Comparison of ENCODE assay signal across 15 cellular contexts in the genomic region with DNA sequence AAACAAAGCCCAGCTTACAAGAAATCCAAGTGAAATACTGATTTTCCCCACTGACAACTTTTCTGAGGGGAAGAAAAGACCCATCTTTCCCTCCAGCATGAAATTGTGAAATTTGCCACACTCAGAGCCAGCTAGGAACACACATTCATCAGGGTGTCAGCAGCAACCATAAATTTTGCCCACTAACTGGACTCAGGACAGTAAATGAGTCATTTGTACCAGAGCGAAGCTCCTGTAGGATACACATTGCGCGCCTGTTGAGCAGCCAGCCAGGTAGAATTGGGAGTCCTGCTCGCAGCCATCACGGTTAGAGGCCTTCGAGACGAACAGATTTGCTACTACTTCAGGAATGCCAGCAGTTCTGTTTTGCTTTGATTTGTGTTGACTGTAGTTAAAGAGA.
DNase-seq lines count a peak whose midpoint lies in the region; ATAC-seq, FAIRE-seq and TF ChIP-seq lines count a peak whose summit lies in the region.
"Had no signal": no experiment of that assay in that cellular context is flagged by ENCODE, and none has a peak within 500 bp of the region (broad histone marks: within the 10 kb centered on the region; RNA-seq: fewer than 3 reads in every experiment).

No MANE protein-coding gene starts in this region.

- H3K4me1 ChIP-seq in IMR-90 (ENCODE audit: control insufficient read depth, insufficient read depth, low read length) (peaks cover 7% of the 10 kb centered on the region; the same call in 1 of the 2 replicates), thyroid gland (peaks cover 18 to 46% of the 10 kb centered on the region in 2 donors)

- peaks cover 37% of the 10 kb centered on the region for H3K36me3 Mint-ChIP-seq in MCF 10A (ENCODE audit: insufficient read depth, unreplicated experiment)
- no peaks in the 10 kb centered on the region for H3K36me3 Mint-ChIP-seq in stimulated activated naive B cell treated with anti-CD40 and anti-IgM and Interleukin-4, amounts not matched to agents 10 μg/mL and 1 μg/mL and 100 μg/mL, for 72 hours
- H3K36me3 Mint-ChIP-seq in activated T-cell treated with anti-CD3 and anti-CD28 coated beads, Interleukin-2, amount 50 U/mL, for 24 hours (ENCODE audit: low read depth) = no peaks in the 10 kb centered on the region

- H3K9me3 ChIP-seq in IMR-90 (ENCODE audit: control insufficient read depth, insufficient read depth, low read length) (no peaks in the 10 kb centered on the region), thyroid gland (no peaks in the 10 kb centered on the region)
- H3K9me3 ChIP-seq: left ventricle myocardium inferior had no signal

- H2AFZ ChIP-seq in IMR-90 (replicated peaks; ENCODE audit: low read length, poor library complexity) = no peak overlapping the region

- peak overlapping the region; percentile 29 for H4K91ac ChIP-seq in IMR-90 (ENCODE audit: insufficient read depth, low read depth, low read length)

- H3K9me3 Mint-ChIP-seq in MCF 10A (ENCODE audit: unreplicated experiment) = no peaks in the 10 kb centered on the region
- no peaks in the 10 kb centered on the region for H3K9me3 Mint-ChIP-seq in stimulated activated naive CD8-positive, alpha-beta T cell treated with anti-CD3 and anti-CD28 coated beads, Interleukin-15, amount 100 ng/mL, for 72 hours
- H3K9me3 Mint-ChIP-seq in stimulated activated naive B cell treated with anti-CD40 and anti-IgM and Interleukin-4, amounts not matched to agents 10 μg/mL and 1 μg/mL and 100 μg/mL, for 72 hours = no peaks in the 10 kb centered on the region
- H3K9me3 Mint-ChIP-seq in activated T-cell treated with anti-CD3 and anti-CD28 coated beads, Interleukin-2, amount 50 U/mL, for 24 hours = no peaks in the 10 kb centered on the region
- H3K9me3 Mint-ChIP-seq: activated CD4-positive, alpha-beta T cell treated with anti-CD3 and anti-CD28 coated beads, Interleukin-2, amount 10 ng/mL, durations not matched to agents 24 days and 14 days had no signal

- H3K23ac ChIP-seq in IMR-90 (ENCODE audit: low read depth, low read length) = peak overlapping the region; percentile 29; the same call in 1 of the 2 replicates

- H3K27me3 Mint-ChIP-seq in MCF 10A (ENCODE audit: insufficient read depth, unreplicated experiment) = no peaks in the 10 kb centered on the region
- peaks cover 30% of the 10 kb centered on the region for H3K27me3 Mint-ChIP-seq in stimulated activated naive CD8-positive, alpha-beta T cell treated with anti-CD3 and anti-CD28 coated beads, Interleukin-15, amount 100 ng/mL, for 72 hours
- peaks cover 0 to 6% of the 10 kb centered on the region in 2 donors for H3K27me3 Mint-ChIP-seq in stimulated activated naive B cell treated with anti-CD40 and anti-IgM and Interleukin-4, amounts not matched to agents 10 μg/mL and 1 μg/mL and 100 μg/mL, for 72 hours
- peaks cover 20% of the 10 kb centered on the region for H3K27me3 Mint-ChIP-seq in activated T-cell treated with anti-CD3 and anti-CD28 coated beads, Interleukin-2, amount 50 U/mL, for 24 hours

- DNase-seq in IMR-90 (no peak), MCF 10A (ENCODE audit: unreplicated experiment) (peak; percentile 97), kidney tubule cell (ENCODE audit: low spot score) (peak; percentile 78), thyroid gland (peak; percentile 88 to 91), frontal cortex (ENCODE audit: low spot score in 2 of 2) (no peak)
- no peak for DNase-seq in stimulated activated naive CD8-positive, alpha-beta T cell treated with anti-CD3 and anti-CD28 coated beads, Interleukin-15, amount 100 ng/mL, for 72 hours
- DNase-seq in stimulated activated naive B cell treated with anti-CD40 and anti-IgM and Interleukin-4, amounts not matched to agents 10 μg/mL and 1 μg/mL and 100 μg/mL, for 72 hours = no peak
- DNase-seq in activated T-cell treated with anti-CD3 and anti-CD28 coated beads, Interleukin-2, amount 50 U/mL, for 24 hours = no peak
- DNase-seq: activated CD4-positive, alpha-beta T cell treated with anti-CD3 and anti-CD28 coated beads, Interleukin-2, amount 10 ng/mL, durations not matched to agents 24 days and 14 days; activated gamma-delta T cell; COR-L47; left ventricle myocardium inferior; NCI-H1417 treated with DMSO at 0.1 percent for 48 hours; stimulated activated naive CD4-positive, alpha-beta T cell; T-helper 1 cell had no signal

- H2BK120ac ChIP-seq in IMR-90 (ENCODE audit: low read depth, low read length) = peak overlapping the region; percentile 36; the same call in 1 of the 2 replicates

- no peak for FAIRE-seq in frontal cortex (lab: Jason Lieb, UNC)

- dilution Hi-C loops in IMR-90 (cut with HindIII; ENCODE audit: low sequenced_read_pairs, unreplicated experiment) = no loop called here

- H3K4me2 ChIP-seq in IMR-90 (ENCODE audit: low read depth, low read length) = no peak overlapping the region

- WGBS in IMR-90 (ENCODE audit: extremely low coverage in 2 of 2, insufficient read length in 1 of 2), 2 experiments = 95% methylated on average over 3 of the region's 7 CpGs; no CpG with 5 or more reads in 1 of the 2 experiments
- 39 to 55% methylated on average over 7 of the region's 7 CpGs for WGBS in thyroid gland, 2 donors

- H2BK15ac ChIP-seq in IMR-90 (ENCODE audit: low read depth, low read length) = peak overlapping the region; percentile 24; the same call in 1 of the 3 replicates

- H4K20me1 ChIP-seq in IMR-90 (ENCODE audit: insufficient read depth, low read length) = no peaks in the 10 kb centered on the region

- TF ChIP-seq RAD21 in IMR-90 (IDR thresholded peaks at IDR 0.05; ENCODE audit: low read length) = no peak

- H3K18ac ChIP-seq in IMR-90 (ENCODE audit: low read depth, low read length) = no peak overlapping the region; the same call in 1 of the 2 replicates

- in situ Hi-C loops in IMR-90 (cut with MboI; ENCODE audit: low sequenced_read_pairs) = no loop called here

- H2AK5ac ChIP-seq in IMR-90 (ENCODE audit: low read depth, low read length) = peak overlapping the region; percentile 35; the same call in 1 of the 2 replicates

- H3K36me3 ChIP-seq in IMR-90 (ENCODE audit: control insufficient read depth, insufficient read depth, low read length) = peaks cover 17% of the 10 kb centered on the region
- no peaks in the 10 kb centered on the region for H3K36me3 ChIP-seq in thyroid gland

- peak overlapping the region; percentile 44 for H2AK9ac ChIP-seq in IMR-90 (replicated peaks; ENCODE audit: low read depth, low read length, poor library complexity)

- peak overlapping the region; percentile 63 for H3K14ac ChIP-seq in IMR-90 (replicated peaks; ENCODE audit: low read depth, low read length)

- H3K27ac ChIP-seq in IMR-90 (ENCODE audit: insufficient read depth, low read length) = no peak overlapping the region; the same call in 1 of the 2 replicates
- peak overlapping the region; percentile 52 to 76 (median 63) for H3K27ac ChIP-seq in thyroid gland
- H3K27ac ChIP-seq: left ventricle myocardium inferior had no signal

- peaks cover 14 to 41% of the 10 kb centered on the region in 2 experiments; a peak in 3 of 4 replicates for H3K79me1 ChIP-seq in IMR-90 (ENCODE audit: low read depth in 1 of 2, low read length in 2 of 2)

- peak overlapping the region; percentile 88 for H3K27ac Mint-ChIP-seq in MCF 10A (ENCODE audit: low read depth, unreplicated experiment)
- H3K27ac Mint-ChIP-seq in stimulated activated naive CD8-positive, alpha-beta T cell treated with anti-CD3 and anti-CD28 coated beads, Interleukin-15, amount 100 ng/mL, for 72 hours = no peak overlapping the region
- no peak overlapping the region for H3K27ac Mint-ChIP-seq in stimulated activated naive B cell treated with anti-CD40 and anti-IgM and Interleukin-4, amounts not matched to agents 10 μg/mL and 1 μg/mL and 100 μg/mL, for 72 hours
- H3K27ac Mint-ChIP-seq in activated T-cell treated with anti-CD3 and anti-CD28 coated beads, Interleukin-2, amount 50 U/mL, for 24 hours = no peak overlapping the region
- H3K27ac Mint-ChIP-seq: activated CD4-positive, alpha-beta T cell treated with anti-CD3 and anti-CD28 coated beads, Interleukin-2, amount 10 ng/mL, durations not matched to agents 24 days and 14 days had no signal

- peaks cover 30% of the 10 kb centered on the region for H3K4me1 Mint-ChIP-seq in MCF 10A (ENCODE audit: insufficient read depth, unreplicated experiment)
- no peaks in the 10 kb centered on the region for H3K4me1 Mint-ChIP-seq in stimulated activated naive CD8-positive, alpha-beta T cell treated with anti-CD3 and anti-CD28 coated beads, Interleukin-15, amount 100 ng/mL, for 72 hours
- H3K4me1 Mint-ChIP-seq in stimulated activated naive B cell treated with anti-CD40 and anti-IgM and Interleukin-4, amounts not matched to agents 10 μg/mL and 1 μg/mL and 100 μg/mL, for 72 hours = no peaks in the 10 kb centered on the region
- H3K4me1 Mint-ChIP-seq in activated T-cell treated with anti-CD3 and anti-CD28 coated beads, Interleukin-2, amount 50 U/mL, for 24 hours (ENCODE audit: low read depth) = no peaks in the 10 kb centered on the region
- H3K4me1 Mint-ChIP-seq: activated CD4-positive, alpha-beta T cell treated with anti-CD3 and anti-CD28 coated beads, Interleukin-2, amount 10 ng/mL, durations not matched to agents 24 days and 14 days had no signal

- no peak for TF ChIP-seq POLR2A in IMR-90 (IDR thresholded peaks at IDR 0.05; ENCODE audit: low read depth, low read length)
- no peak for TF ChIP-seq POLR2A in thyroid gland (IDR thresholded peaks at IDR 0.05)

- TF ChIP-seq CTCF in IMR-90 (conservative IDR thresholded peaks at IDR 0.05; ENCODE audit: low read depth, low read length) = no peak
- no peak for TF ChIP-seq CTCF in MCF 10A (IDR thresholded peaks at IDR 0.05; ENCODE audit: unreplicated experiment)
- TF ChIP-seq CTCF in thyroid gland (IDR thresholded peaks at IDR 0.05) = no peak

- CTCF ChIA-PET in IMR-90 (lab: Yijun Ruan, JAX) (interaction anchor here (0.9 kb wide), 1 partner anchor 79 kb away, joined by 3 read pairs; no protein-coding TSS in a partner anchor), MCF 10A (lab: Yijun Ruan, JAX) (interaction anchor here (0.5 to 2.4 kb wide), 5 partner anchors 61 to 268 kb away, joined by 3 to 17 read pairs (median 3); partner anchors contain the start of gene SRGAP1)

- peak overlapping the region; percentile 83 for H3K4ac ChIP-seq in IMR-90 (ENCODE audit: low read depth, low read length)

- peak overlapping the region; percentile 28 for H3K4me3 Mint-ChIP-seq in MCF 10A (ENCODE audit: unreplicated experiment)
- no peak overlapping the region for H3K4me3 Mint-ChIP-seq in stimulated activated naive CD8-positive, alpha-beta T cell treated with anti-CD3 and anti-CD28 coated beads, Interleukin-15, amount 100 ng/mL, for 72 hours
- no peak overlapping the region for H3K4me3 Mint-ChIP-seq in stimulated activated naive B cell treated with anti-CD40 and anti-IgM and Interleukin-4, amounts not matched to agents 10 μg/mL and 1 μg/mL and 100 μg/mL, for 72 hours
- no peak overlapping the region for H3K4me3 Mint-ChIP-seq in activated T-cell treated with anti-CD3 and anti-CD28 coated beads, Interleukin-2, amount 50 U/mL, for 24 hours
- H3K4me3 Mint-ChIP-seq: activated CD4-positive, alpha-beta T cell treated with anti-CD3 and anti-CD28 coated beads, Interleukin-2, amount 10 ng/mL, durations not matched to agents 24 days and 14 days had no signal

- H3K9ac ChIP-seq in IMR-90 (ENCODE audit: low read depth, low read length) = no peak overlapping the region

- intact Hi-C loops in IMR-90 (cut with micrococcal nuclease) = no loop called here
- intact Hi-C loops in MCF 10A (cut with micrococcal nuclease) = loop anchor here (1.0 kb wide), 3 partner anchors 117 to 259 kb away; no protein-coding TSS in a partner anchor
- intact Hi-C loops in thyroid gland (cut with DNase I) = no loop called here

- H3K27me3 ChIP-seq in IMR-90 (ENCODE audit: control insufficient read depth, insufficient read depth, low read length) (no peaks in the 10 kb centered on the region), thyroid gland (no peaks in the 10 kb centered on the region)

- H4K8ac ChIP-seq in IMR-90 (ENCODE audit: low read depth in 2 of 2, low read length in 2 of 2) = peak overlapping the region in 1 of 2 experiments; percentile 56; a peak in 1 of 4 replicates

- H3K4me3 ChIP-seq in IMR-90 (ENCODE audit: insufficient read depth, low read depth, low read length) = no peak overlapping the region
- no peak overlapping the region for H3K4me3 ChIP-seq in thyroid gland (replicated peaks in 1 of 3)
- H3K4me3 ChIP-seq: left ventricle myocardium inferior had no signal

- H4K5ac ChIP-seq in IMR-90 (ENCODE audit: low read depth, low read length) = 0 out of 2 replicates have a peak overlapping the region, but pooled peaks have one; percentile 10

- H3K9me1 ChIP-seq in IMR-90 (ENCODE audit: insufficient read depth, low read length) = peaks cover 5% of the 10 kb centered on the region

- POLR2A ChIA-PET in IMR-90 (lab: Charles Lee; ENCODE audit: unreplicated experiment) = no interaction called here
- POLR2A ChIA-PET in MCF 10A (lab: Yijun Ruan, JAX) = interaction anchor here (0.6 to 3.9 kb wide), 31 partner anchors 11 to 347 kb away, joined by 3 to 60 read pairs (median 5); partner anchors contain the start of genes KICS2, SRGAP1 and XPOT

- H2BK20ac ChIP-seq in IMR-90 (ENCODE audit: low read depth, low read length) = peak overlapping the region; percentile 64

- no peak overlapping the region for H3K56ac ChIP-seq in IMR-90 (ENCODE audit: extremely low read depth, insufficient read depth, low read length)

- BruUV-seq in IMR-90 (replicated peaks; lab: Mats Ljungman, UMichigan) (no TSS peak), MCF 10A (replicated peaks; lab: Mats Ljungman, UMichigan) (no TSS peak)

- ATAC-seq in IMR-90 (ENCODE audit: low read depth) = no peak
- ATAC-seq in stimulated activated naive CD8-positive, alpha-beta T cell treated with anti-CD3 and anti-CD28 coated beads, Interleukin-15, amount 100 ng/mL, for 72 hours = no peak
- ATAC-seq in stimulated activated naive B cell treated with anti-CD40 and anti-IgM and Interleukin-4, amounts not matched to agents 10 μg/mL and 1 μg/mL and 100 μg/mL, for 72 hours (replicated peaks) = no peak

- peak overlapping the region; percentile 37 for H2BK5ac ChIP-seq in IMR-90 (ENCODE audit: low read depth, low read length, poor library complexity, severe bottlenecking)

Comparison
In these comparisons a context has a peak if more than half of its experiments do, and no peak if none do; other contexts are left out.
1. DNase-seq: peak in MCF 10A (single experiment), kidney tubule cell (single experiment) and thyroid gland (2 of 2); none in IMR-90 (single experiment), stimulated activated naive CD8-positive, alpha-beta T cell treated with anti-CD3 and anti-CD28 coated beads, Interleukin-15, amount 100 ng/mL, for 72 hours (0 of 2), stimulated activated naive B cell treated with anti-CD40 and anti-IgM and Interleukin-4, amounts not matched to agents 10 μg/mL and 1 μg/mL and 100 μg/mL, for 72 hours (single experiment), frontal cortex (0 of 2) and activated T-cell treated with anti-CD3 and anti-CD28 coated beads, Interleukin-2, amount 50 U/mL, for 24 hours (single experiment).